In the genomic region with DNA sequence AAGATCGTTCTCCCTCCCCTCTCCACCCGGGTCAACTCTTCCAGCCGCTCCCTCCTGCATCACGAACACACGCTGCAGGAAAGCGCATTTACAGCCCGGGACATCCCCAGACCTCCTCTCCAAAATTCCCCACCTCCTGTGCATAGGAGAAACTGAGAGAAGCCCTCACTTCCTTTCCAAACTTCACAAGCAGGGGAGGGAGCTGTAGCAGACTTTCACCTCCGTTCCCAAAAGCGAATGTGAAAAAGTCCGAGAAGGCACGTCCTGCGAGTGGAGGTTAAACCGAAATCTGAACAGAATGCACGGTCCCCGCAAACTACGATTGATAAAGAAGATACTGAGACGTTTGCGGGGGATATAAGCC, we compare ENCODE assay signal across 8 cellular contexts. TPM values are rescaled to one million over a fixed set of nuclear protein-coding genes. Genes with fewer than 3 reads are reported as not detected.
DNase-seq lines count a peak whose midpoint lies in the region; ATAC-seq and TF ChIP-seq lines count a peak whose summit lies in the region.

No MANE protein-coding gene starts in this region.

- POLR2A ChIA-PET in CD8-positive, alpha-beta memory T cell (lab: Charles Lee) = no interaction called here

- H3K4me1 ChIP-seq in CD8-positive, alpha-beta memory T cell (ENCODE audit: insufficient read depth, low read length) = peaks cover 9% of the 10 kb centered on the region
- peaks cover 26% of the 10 kb centered on the region for H3K4me1 ChIP-seq in body of pancreas

- CTCF ChIA-PET in CD8-positive, alpha-beta memory T cell (lab: Charles Lee) = no interaction called here

- intact Hi-C loops in body of pancreas (cut with DNase I) = no loop called here

- 1 to 4% methylated on average over 18 of the region's 18 CpGs for WGBS in body of pancreas, 2 donors

- peak overlapping the region; percentile 66 for H3K4me3 ChIP-seq in CD8-positive, alpha-beta memory T cell (ENCODE audit: low read length)
- H3K4me3 ChIP-seq in body of pancreas (peak overlapping the region; percentile 61 to 66), kidney epithelial cell (ENCODE audit: low read depth, low read length) (peak overlapping the region; percentile 52)

- ATAC-seq in GM21825 (IDR thresholded peaks at IDR 0.05; ENCODE audit: unreplicated experiment) = peak; percentile 37
- peak; percentile 22 for ATAC-seq in body of pancreas

- TF ChIP-seq CTCF in body of pancreas (IDR thresholded peaks at IDR 0.05) (no peak), kidney epithelial cell (IDR thresholded peaks at IDR 0.05; ENCODE audit: insufficient read depth, low read length, poor library complexity, severe bottlenecking) (no peak)

- no peaks in the 10 kb centered on the region for H3K36me3 ChIP-seq in CD8-positive, alpha-beta memory T cell (ENCODE audit: insufficient read depth, low read length)
- H3K36me3 ChIP-seq in body of pancreas (replicated peaks in 1 of 2; ENCODE audit: insufficient read depth in 1 of 2, low read depth in 2 of 2) (no peaks in the 10 kb centered on the region), kidney epithelial cell (ENCODE audit: control insufficient read depth, insufficient read depth, low read length) (no peaks in the 10 kb centered on the region)

- H3K4me1 Mint-ChIP-seq in CD8-positive, alpha-beta memory T cell = peaks cover 21 to 28% (median 26%) of the 10 kb centered on the region in 3 donors

- DNase-seq in CD8-positive, alpha-beta memory T cell = peak in 1 of 5 donors; percentile 4
- DNase-seq in NCI-H460 (ENCODE audit: extremely low read depth, low read depth) = peak; percentile 13
- DNase-seq in body of pancreas = peak in 1 of 4 donors; percentile 17
- no peak for DNase-seq in kidney epithelial cell (ENCODE audit: low read depth)
- DNase-seq in stimulated activated CD4-positive, alpha-beta T cell treated with anti-CD3 and anti-CD28 coated beads, Interleukin-4, amount 100 ng/mL, for 1 hour = peak; percentile 25
- DNase-seq in central memory CD4-positive, alpha-beta T cell = no peak
- no peak for DNase-seq in Ammon's horn (ENCODE audit: low spot score)

- peaks cover 17 to 43% of the 10 kb centered on the region in 2 donors for H3K27me3 Mint-ChIP-seq in CD8-positive, alpha-beta memory T cell

- H3K27me3 ChIP-seq in CD8-positive, alpha-beta memory T cell (ENCODE audit: insufficient read depth, low read length, poor library complexity, severe bottlenecking) = peaks cover 11% of the 10 kb centered on the region
- H3K27me3 ChIP-seq in body of pancreas (no peaks in the 10 kb centered on the region), kidney epithelial cell (ENCODE audit: control insufficient read depth, insufficient read depth, low read length) (no peaks in the 10 kb centered on the region)

- H3K9me3 Mint-ChIP-seq in CD8-positive, alpha-beta memory T cell = no peaks in the 10 kb centered on the region

- H3K27ac ChIP-seq in CD8-positive, alpha-beta memory T cell (ENCODE audit: low read depth, low read length) = peak overlapping the region; percentile 69
- peak overlapping the region; percentile 71 to 90 (median 83) for H3K27ac ChIP-seq in body of pancreas

- no peak for TF ChIP-seq POLR2A in body of pancreas (IDR thresholded peaks at IDR 0.05)

- H3K27ac Mint-ChIP-seq in CD8-positive, alpha-beta memory T cell = peak overlapping the region in 2 of 8 donors; percentile 15 to 59

- H3K9me3 ChIP-seq in CD8-positive, alpha-beta memory T cell (ENCODE audit: low read length) = no peaks in the 10 kb centered on the region
- H3K9me3 ChIP-seq in body of pancreas = no peaks in the 10 kb centered on the region

- H3K36me3 Mint-ChIP-seq in CD8-positive, alpha-beta memory T cell = no peaks in the 10 kb centered on the region

- H3K4me3 Mint-ChIP-seq in CD8-positive, alpha-beta memory T cell = peak overlapping the region; percentile 85 to 94 (median 88)

RNA-seq across cellular contexts. Expression of a gene that starts 0.5 kb away (rescaled TPM):
- 10 to 100 TPM; 24.2 to 26.5 TPM for total RNA-seq in CD8-positive, alpha-beta memory T cell
- 0.58 TPM for polyA plus RNA-seq in CD8-positive, alpha-beta memory T cell
- 68.7 and 74.0 TPM in 2 replicates for total RNA-seq in NCI-H460 (2014; rRNA removed; shearing (Covaris generic))
- polyA plus RNA-seq in NCI-H460 (2014; cell fraction: nucleus; rRNA removed) = 20.2 and 26.9 TPM in 2 replicates
- 10 to 100 TPM; 30.0 to 59.7 TPM for total RNA-seq in body of pancreas
- 89.1 and 103 TPM in 2 replicates for total RNA-seq in kidney epithelial cell

Comparison
In these comparisons a context has a peak if more than half of its experiments do, and no peak if none do; other contexts are left out.
1. DNase-seq: peak in NCI-H460 (single experiment) and stimulated activated CD4-positive, alpha-beta T cell treated with anti-CD3 and anti-CD28 coated beads, Interleukin-4, amount 100 ng/mL, for 1 hour (single experiment); none in kidney epithelial cell (single experiment), central memory CD4-positive, alpha-beta T cell (single experiment) and Ammon's horn (single experiment).
2. Peak in every context shown above with its lines, with median percentiles within 50 percentile points of each other: H3K4me3 ChIP-seq.